Comparison of ENCODE assay signal across 18 cellular contexts in genomic region chr5:36323926-36324781, GRCh38. TPM values are rescaled to one million over a fixed set of nuclear protein-coding genes. Genes with fewer than 3 reads are reported as not detected.
DNase-seq lines count a peak whose midpoint lies in the region; ATAC-seq and TF ChIP-seq lines count a peak whose summit lies in the region.
"Had no signal": no experiment of that assay in that cellular context is flagged by ENCODE, and none has a peak within 500 bp of the region (broad histone marks: within the 10 kb centered on the region; RNA-seq: fewer than 3 reads in every experiment).

No MANE protein-coding gene starts in this region.

- intact Hi-C loops in Right ventricle myocardium superior (cut with DNase I) (no loop called here), cardiac septum (cut with DNase I) (no loop called here), right cardiac atrium (cut with DNase I) (no loop called here)

- peaks cover 20% of the 10 kb centered on the region for H3K4me1 Mint-ChIP-seq in nephron
- no peaks in the 10 kb centered on the region for H3K4me1 Mint-ChIP-seq in GM23338
- H3K4me1 Mint-ChIP-seq: IgD-negative memory B cell had no signal

- H3K27me3 ChIP-seq in right cardiac atrium (ENCODE audit: control insufficient read depth, insufficient read depth) (no peaks in the 10 kb centered on the region), GM23338 (ENCODE audit: insufficient read depth) (no peaks in the 10 kb centered on the region)

- H3K4me2 ChIP-seq in GM23338, result no peak overlapping the region
- H3K4me2 ChIP-seq: A549 had no signal

- H3K9me3 Mint-ChIP-seq in nephron (peaks cover 9% of the 10 kb centered on the region), GM23338 (no peaks in the 10 kb centered on the region)

- H3K27ac ChIP-seq in right cardiac atrium (ENCODE audit: low read length), result no peak overlapping the region
- H3K27ac ChIP-seq in GM23338 (ENCODE audit: low read depth), result no peak overlapping the region
- H3K27ac ChIP-seq: A549, C4-2B had no signal

- H3K27me3 Mint-ChIP-seq in nephron (ENCODE audit: low read depth) (no peaks in the 10 kb centered on the region), GM23338 (ENCODE audit: insufficient read depth, low read depth, poor library complexity) (peaks cover 1% of the 10 kb centered on the region)

- no peaks in the 10 kb centered on the region for H3K9me2 ChIP-seq in GM23338 (ENCODE audit: insufficient read depth)

- TF ChIP-seq CTCF in nephron (IDR thresholded peaks at IDR 0.05; ENCODE audit: unreplicated experiment in 3 of 3) (no peak), GM23338 (conservative IDR thresholded peaks at IDR 0.05; ENCODE audit: low read depth in 2 of 2) (no peak)

- H3K4me3 Mint-ChIP-seq in nephron (no peak overlapping the region), GM23338 (no peak overlapping the region)
- H3K4me3 Mint-ChIP-seq: IgD-negative memory B cell had no signal

- H3K4me3 ChIP-seq in right cardiac atrium (ENCODE audit: low read length) (no peak overlapping the region), GM23338 (no peak overlapping the region)
- H3K4me3 ChIP-seq: A549, GM12878 had no signal

- no peak overlapping the region; the same call in 1 of the 2 replicates for H2AFZ ChIP-seq in GM23338

- WGBS in right cardiac atrium, result 80% methylated on average over 6 of the region's 6 CpGs

- no peaks in the 10 kb centered on the region for H4K20me1 ChIP-seq in GM23338 (replicated peaks; ENCODE audit: insufficient read depth)

- H3F3A ChIP-seq in GM23338 (replicated peaks; ENCODE audit: low read depth), result no peaks in the 10 kb centered on the region

- H3K36me3 ChIP-seq in GM23338 (ENCODE audit: insufficient read depth), result no peaks in the 10 kb centered on the region

- H3K36me3 Mint-ChIP-seq in nephron (ENCODE audit: low read depth), result no peaks in the 10 kb centered on the region
- H3K36me3 Mint-ChIP-seq in GM23338 (ENCODE audit: low read depth), result no peaks in the 10 kb centered on the region
- H3K36me3 Mint-ChIP-seq: IgD-negative memory B cell had no signal

- no peaks in the 10 kb centered on the region for H3K9me3 ChIP-seq in right cardiac atrium (ENCODE audit: control insufficient read depth, low read length)
- H3K9me3 ChIP-seq: A549 had no signal

- DNase-seq in Right ventricle myocardium superior, result peak; percentile 61
- no peak for DNase-seq in cardiac septum (ENCODE audit: low spot score)
- peak; percentile 28 to 64 (median 57) for DNase-seq in right cardiac atrium
- no peak for DNase-seq in GM23338 (ENCODE audit: low spot score)
- DNase-seq in NCI-H69 (lab: John Stamatoyannopoulos, UW), result no peak
- no peak for DNase-seq in activated effector memory CD4-positive, alpha-beta T cell treated with Interleukin-2 at 50 U/mL for 16 hours
- no peak for DNase-seq in SW480 (ENCODE audit: low spot score)
- DNase-seq: NCI-H226; NCI-H526; NK-92 treated with Interleukin-12 subunit alpha and Interleukin-12 subunit beta, amount 100 ng/mL, for 24 hours; OCI-M1; RPMI8226 had no signal

- H3K4me1 ChIP-seq in right cardiac atrium (ENCODE audit: control insufficient read depth, insufficient read depth, low read length) (no peaks in the 10 kb centered on the region), GM23338 (ENCODE audit: insufficient read depth) (no peaks in the 10 kb centered on the region)
- H3K4me1 ChIP-seq: A549 had no signal

- H3K27ac Mint-ChIP-seq in nephron, result peak overlapping the region in 2 of 3 experiments; percentile 82 to 94
- no peak overlapping the region for H3K27ac Mint-ChIP-seq in GM23338
- H3K27ac Mint-ChIP-seq: IgD-negative memory B cell had no signal

- H3K79me2 ChIP-seq in GM23338 (replicated peaks; ENCODE audit: insufficient read depth), result no peaks in the 10 kb centered on the region

- ATAC-seq in Right ventricle myocardium superior (ENCODE audit: poor library complexity) (peak; percentile 88), right cardiac atrium (peak; percentile 48 to 59), GM23338 (no peak)
- ATAC-seq: A549, GM12878 had no signal

TF ChIP-seq in GM23338, 12 proteins besides CTCF, POLR2A, EP300 and RAD21:
- TF ChIP-seq REST (IDR thresholded peaks at IDR 0.05; ENCODE audit: unreplicated experiment) (no peak), ZNF114 (CRISPR knock-in tag; IDR thresholded peaks at IDR 0.05) (no peak), EZH2 (IDR thresholded peaks at IDR 0.05; ENCODE audit: low read depth, unreplicated experiment) (no peak)

RNA-seq across cellular contexts. Expression of gene RANBP3L, which starts 22.5 kb away (rescaled TPM):
- total RNA-seq in Right ventricle myocardium superior (0.38 TPM), cardiac septum (0.51 TPM), right cardiac atrium (1 to 10 TPM in 3 of 4 donors, under 1 TPM in 1; 0.58 to 2.7 (median 1.5) TPM)
- polyA plus RNA-seq in right cardiac atrium (1.0 TPM), GM23338 (2016; fragmentation: Nextera tagmentation; extraction: Ambion mirVana) (0.10 TPM in 1 of 2 replicates, not detected in the other)
- total RNA-seq in GM23338 (2014; rRNA removed; shearing (Covaris generic)), result not detected in 2 replicates
- total RNA-seq: SK-MEL-5 had no signal
- polyA plus RNA-seq: A549, IgD-negative memory B cell had no signal

Comparison
In these comparisons a context has a peak if more than half of its experiments do, and no peak if none do; other contexts are left out.
1. DNase-seq: peak in Right ventricle myocardium superior (single experiment) and right cardiac atrium (3 of 3); none in cardiac septum (single experiment), GM23338 (single experiment), NCI-H69 (single experiment), activated effector memory CD4-positive, alpha-beta T cell treated with Interleukin-2 at 50 U/mL for 16 hours (single experiment) and SW480 (single experiment).